ENCODE assay signal across 15 cellular contexts in the genomic region with DNA sequence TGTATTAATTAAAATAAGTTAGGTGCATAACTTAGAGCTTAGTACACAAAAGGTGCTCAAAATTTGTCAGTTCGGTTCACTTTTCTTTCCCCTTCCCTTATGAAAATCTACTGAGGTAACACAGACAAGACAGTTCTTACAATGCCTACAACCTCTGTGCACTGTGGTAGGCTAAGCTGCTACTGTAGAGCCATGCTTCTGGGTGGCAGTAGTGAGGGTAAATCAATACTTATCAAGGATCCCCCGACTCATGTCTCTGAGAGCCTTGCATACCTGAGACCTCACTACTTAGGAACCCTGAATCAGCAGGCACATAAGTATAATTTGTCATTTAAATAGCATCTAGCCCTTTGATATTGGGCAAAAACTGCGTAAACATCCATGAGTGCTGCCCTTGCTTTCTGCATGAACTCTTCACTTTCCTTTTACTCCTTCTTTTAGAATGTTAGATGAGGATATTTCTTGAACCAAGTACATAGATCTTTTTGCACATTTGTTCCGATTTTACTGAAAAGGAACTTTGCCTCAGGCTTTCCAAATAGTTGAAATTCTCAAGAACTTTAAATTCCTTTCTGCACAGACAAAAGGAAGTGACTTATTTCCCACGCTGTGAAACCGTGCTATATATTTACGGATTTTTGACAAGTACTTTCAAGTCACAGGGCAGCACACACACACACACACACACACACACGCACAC.
A peak's percentile ranks its signal among the peaks of the same experiment; 100 is the strongest.
DNase-seq lines count a peak whose midpoint lies in the region; ATAC-seq and TF ChIP-seq lines count a peak whose summit lies in the region.
"Had no signal": no experiment of that assay in that cellular context is flagged by ENCODE, and none has a peak within 500 bp of the region (broad histone marks: within the 10 kb centered on the region; RNA-seq: fewer than 3 reads in every experiment).

No MANE protein-coding gene starts in this region.

- no peaks in the 10 kb centered on the region for H4K20me1 ChIP-seq in IMR-90 (ENCODE audit: insufficient read depth, low read length)

- 0 out of 2 replicates have a peak overlapping the region, but pooled peaks have one; percentile 16 for H4K91ac ChIP-seq in IMR-90 (ENCODE audit: insufficient read depth, low read depth, low read length)

- CTCF ChIA-PET in IMR-90 (lab: Yijun Ruan, JAX) = interaction anchor here (0.6 kb wide), 1 partner anchor 174 kb away, joined by 3 read pairs; no protein-coding TSS in a partner anchor

- H3K4me1 Mint-ChIP-seq in chondrocyte (ENCODE audit: low read depth) = peaks cover 40% of the 10 kb centered on the region

- no peak overlapping the region for H2AK9ac ChIP-seq in IMR-90 (replicated peaks; ENCODE audit: low read depth, low read length, poor library complexity)

- H2BK5ac ChIP-seq in IMR-90 (ENCODE audit: low read depth, low read length, poor library complexity, severe bottlenecking) = no peak overlapping the region

- peak overlapping the region; percentile 61; the same call in 1 of the 3 replicates for H2BK15ac ChIP-seq in IMR-90 (ENCODE audit: low read depth, low read length)

- H3K36me3 ChIP-seq in IMR-90 (ENCODE audit: control insufficient read depth, insufficient read depth, low read length) = no peaks in the 10 kb centered on the region
- H3K36me3 ChIP-seq: Peyer's patch, suprapubic skin had no signal

- H3K27ac ChIP-seq in IMR-90 (ENCODE audit: insufficient read depth, low read length) = no peak overlapping the region
- H3K27ac ChIP-seq: KMS-11, Peyer's patch, suprapubic skin had no signal

- H3K27ac Mint-ChIP-seq in chondrocyte (ENCODE audit: unreplicated experiment) = peak overlapping the region; percentile 87

- H3K27me3 ChIP-seq in IMR-90 (ENCODE audit: control insufficient read depth, insufficient read depth, low read length) = no peaks in the 10 kb centered on the region
- H3K27me3 ChIP-seq: Peyer's patch had no signal

- peak overlapping the region; percentile 42 for H3K4me3 Mint-ChIP-seq in chondrocyte (ENCODE audit: unreplicated experiment)

- H3K23ac ChIP-seq in IMR-90 (ENCODE audit: low read depth, low read length) = peak overlapping the region; percentile 79; the same call in 1 of the 2 replicates

- no peaks in the 10 kb centered on the region for H3K27me3 Mint-ChIP-seq in chondrocyte (ENCODE audit: low read depth)

- no TSS peak for BruUV-seq in IMR-90 (replicated peaks; lab: Mats Ljungman, UMichigan)

- peak overlapping the region; percentile 73 for H2BK120ac ChIP-seq in IMR-90 (ENCODE audit: low read depth, low read length)

- H4K8ac ChIP-seq in IMR-90 (ENCODE audit: low read depth in 2 of 2, low read length in 2 of 2) = no peak overlapping the region

- dilution Hi-C loops in IMR-90 (cut with HindIII; ENCODE audit: low sequenced_read_pairs, unreplicated experiment) = no loop called here

- no peak for TF ChIP-seq RAD21 in IMR-90 (IDR thresholded peaks at IDR 0.05; ENCODE audit: low read length)

- DNase-seq in AG08395 (ENCODE audit: low spot score) = peak; percentile 54
- DNase-seq in IMR-90 = peak; percentile 58
- no peak for DNase-seq in chondrocyte (ENCODE audit: low spot score)
- peak; percentile 48 to 89 for DNase-seq in lung microvascular endothelial cell (ENCODE audit: low read depth in 2 of 2)
- no peak for DNase-seq in GM20000 (ENCODE audit: low spot score)
- DNase-seq in ecto neural progenitor cell (ENCODE audit: low spot score) = no peak
- DNase-seq in stimulated activated naive CD4-positive, alpha-beta T cell treated with Interleukin-2 at 50 U/mL for 16 hours (lab: John Stamatoyannopoulos, UW) = no peak
- DNase-seq: activated CD4-positive, alpha-beta T cell treated with anti-CD3 and anti-CD28 coated beads, Interleukin-2, amount 50 U/mL, for 4 hours; DMS 273 treated with DMSO at 0.1 percent for 48 hours; effector CD8-positive, alpha-beta T cell; Peyer's patch; T-helper 9 cell had no signal

- H3K18ac ChIP-seq in IMR-90 (ENCODE audit: low read depth, low read length) = no peak overlapping the region

- peak overlapping the region; percentile 58; the same call in 1 of the 2 replicates for H2AK5ac ChIP-seq in IMR-90 (ENCODE audit: low read depth, low read length)

- H3K9ac ChIP-seq in IMR-90 (ENCODE audit: low read depth, low read length) = no peak overlapping the region; the same call in 1 of the 2 replicates
- H3K9ac ChIP-seq: KMS-11 had no signal

- H2BK20ac ChIP-seq in IMR-90 (ENCODE audit: low read depth, low read length) = no peak overlapping the region

- peak overlapping the region; percentile 6; the same call in 1 of the 2 replicates for H3K4me2 ChIP-seq in IMR-90 (ENCODE audit: low read depth, low read length)
- H3K4me2 ChIP-seq: KMS-11 had no signal

- no peaks in the 10 kb centered on the region for H3K79me1 ChIP-seq in IMR-90 (ENCODE audit: low read depth in 1 of 2, low read length in 2 of 2)

- no peak overlapping the region for H3K56ac ChIP-seq in IMR-90 (ENCODE audit: extremely low read depth, insufficient read depth, low read length)

- no peaks in the 10 kb centered on the region for H3K9me3 Mint-ChIP-seq in chondrocyte (ENCODE audit: low read depth)

- no peaks in the 10 kb centered on the region; the same call in 1 of the 2 replicates for H3K4me1 ChIP-seq in IMR-90 (ENCODE audit: control insufficient read depth, insufficient read depth, low read length)
- H3K4me1 ChIP-seq: Peyer's patch, suprapubic skin had no signal

- H3K4me3 ChIP-seq in IMR-90 (ENCODE audit: insufficient read depth, low read depth, low read length) = no peak overlapping the region
- H3K4me3 ChIP-seq: Peyer's patch, suprapubic skin had no signal

- no peak for TF ChIP-seq POLR2A in IMR-90 (IDR thresholded peaks at IDR 0.05; ENCODE audit: low read depth, low read length)

- no peak for TF ChIP-seq CTCF in IMR-90 (conservative IDR thresholded peaks at IDR 0.05; ENCODE audit: low read depth, low read length)
- no peak for TF ChIP-seq CTCF in chondrocyte (IDR thresholded peaks at IDR 0.05)
- TF ChIP-seq CTCF in GM20000 (IDR thresholded peaks at IDR 0.05; ENCODE audit: extremely low read depth, missing control alignments) = no peak

- POLR2A ChIA-PET in IMR-90 (lab: Charles Lee; ENCODE audit: unreplicated experiment) = no interaction called here

- ATAC-seq in IMR-90 (ENCODE audit: low read depth) (0 out of 2 replicates have a peak, but pooled peaks have one; percentile 48), HG03378 (IDR thresholded peaks at IDR 0.05; ENCODE audit: unreplicated experiment) (no peak)

- peak overlapping the region; percentile 67 for H3K4ac ChIP-seq in IMR-90 (ENCODE audit: low read depth, low read length)

- no peak overlapping the region for H2AFZ ChIP-seq in IMR-90 (replicated peaks; ENCODE audit: low read length, poor library complexity)

- H3K14ac ChIP-seq in IMR-90 (replicated peaks; ENCODE audit: low read depth, low read length) = peak overlapping the region; percentile 76; the same call in 1 of the 2 replicates

- intact Hi-C loops in IMR-90 (cut with micrococcal nuclease) = no loop called here

- H4K5ac ChIP-seq in IMR-90 (ENCODE audit: low read depth, low read length) = no peak overlapping the region

- 79 to 100% methylated on average over 1 to 3 of the region's 8 CpGs for WGBS in IMR-90 (ENCODE audit: extremely low coverage in 2 of 2, insufficient read length in 1 of 2), 2 experiments

- no peaks in the 10 kb centered on the region for H3K9me3 ChIP-seq in IMR-90 (ENCODE audit: control insufficient read depth, insufficient read depth, low read length)
- H3K9me3 ChIP-seq: Peyer's patch, suprapubic skin had no signal

- in situ Hi-C loops in IMR-90 (cut with MboI; ENCODE audit: low sequenced_read_pairs) = no loop called here

- H3K36me3 Mint-ChIP-seq in chondrocyte (ENCODE audit: low read depth) = no peaks in the 10 kb centered on the region

- peaks cover 10% of the 10 kb centered on the region; the same call in 1 of the 2 replicates for H3K9me1 ChIP-seq in IMR-90 (ENCODE audit: insufficient read depth, low read length)

TF ChIP-seq in IMR-90, 13 proteins besides CTCF, POLR2A, EP300 and RAD21:
- no peak for TF ChIP-seq FOS (IDR thresholded peaks at IDR 0.05; ENCODE audit: low read depth, low read length)
- TF ChIP-seq, protein P1, sequence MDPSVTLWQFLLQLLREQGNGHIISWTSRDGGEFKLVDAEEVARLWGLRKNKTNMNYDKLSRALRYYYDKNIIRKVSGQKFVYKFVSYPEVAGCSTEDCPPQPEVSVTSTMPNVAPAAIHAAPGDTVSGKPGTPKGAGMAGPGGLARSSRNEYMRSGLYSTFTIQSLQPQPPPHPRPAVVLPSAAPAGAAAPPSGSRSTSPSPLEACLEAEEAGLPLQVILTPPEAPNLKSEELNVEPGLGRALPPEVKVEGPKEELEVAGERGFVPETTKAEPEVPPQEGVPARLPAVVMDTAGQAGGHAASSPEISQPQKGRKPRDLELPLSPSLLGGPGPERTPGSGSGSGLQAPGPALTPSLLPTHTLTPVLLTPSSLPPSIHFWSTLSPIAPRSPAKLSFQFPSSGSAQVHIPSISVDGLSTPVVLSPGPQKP (IDR thresholded peaks at IDR 0.05; ENCODE audit: borderline replicate concordance, low read depth, low read length) = no peak
- no peak for TF ChIP-seq CEBPB (IDR thresholded peaks at IDR 0.05; ENCODE audit: low read depth, low read length)
- TF ChIP-seq RCOR1 (IDR thresholded peaks at IDR 0.05; ENCODE audit: insufficient replicate concordance, low read length) = no peak
- no peak for TF ChIP-seq RFX5 (IDR thresholded peaks at IDR 0.05; ENCODE audit: low read depth, low read length)
- TF ChIP-seq SMC3 (IDR thresholded peaks at IDR 0.05; ENCODE audit: low read depth, low read length) = no peak
- TF ChIP-seq, protein P2, sequence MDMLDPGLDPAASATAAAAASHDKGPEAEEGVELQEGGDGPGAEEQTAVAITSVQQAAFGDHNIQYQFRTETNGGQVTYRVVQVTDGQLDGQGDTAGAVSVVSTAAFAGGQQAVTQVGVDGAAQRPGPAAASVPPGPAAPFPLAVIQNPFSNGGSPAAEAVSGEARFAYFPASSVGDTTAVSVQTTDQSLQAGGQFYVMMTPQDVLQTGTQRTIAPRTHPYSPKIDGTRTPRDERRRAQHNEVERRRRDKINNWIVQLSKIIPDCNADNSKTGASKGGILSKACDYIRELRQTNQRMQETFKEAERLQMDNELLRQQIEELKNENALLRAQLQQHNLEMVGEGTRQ (IDR thresholded peaks at IDR 0.05; ENCODE audit: low read depth, low read length) = no peak
- no peak for TF ChIP-seq NFE2L2 (IDR thresholded peaks at IDR 0.05; ENCODE audit: low read depth, low read length)
- TF ChIP-seq CHD1 (IDR thresholded peaks at IDR 0.05; ENCODE audit: low read depth, low read length) = no peak
- TF ChIP-seq BHLHE40 (IDR thresholded peaks at IDR 0.05; ENCODE audit: low read depth, low read length) = no peak
- TF ChIP-seq MAFK (IDR thresholded peaks at IDR 0.05; ENCODE audit: low read depth, low read length) = no peak
- TF ChIP-seq MAZ (IDR thresholded peaks at IDR 0.05; ENCODE audit: borderline replicate concordance, low read depth, low read length) = no peak

Comparison
In these comparisons a context has a peak if more than half of its experiments do, and no peak if none do; other contexts are left out.
1. DNase-seq: peak in AG08395 (single experiment), IMR-90 (single experiment) and lung microvascular endothelial cell (2 of 2); none in chondrocyte (single experiment), GM20000 (single experiment), ecto neural progenitor cell (single experiment) and stimulated activated naive CD4-positive, alpha-beta T cell treated with Interleukin-2 at 50 U/mL for 16 hours (single experiment).